In the genomic region with DNA sequence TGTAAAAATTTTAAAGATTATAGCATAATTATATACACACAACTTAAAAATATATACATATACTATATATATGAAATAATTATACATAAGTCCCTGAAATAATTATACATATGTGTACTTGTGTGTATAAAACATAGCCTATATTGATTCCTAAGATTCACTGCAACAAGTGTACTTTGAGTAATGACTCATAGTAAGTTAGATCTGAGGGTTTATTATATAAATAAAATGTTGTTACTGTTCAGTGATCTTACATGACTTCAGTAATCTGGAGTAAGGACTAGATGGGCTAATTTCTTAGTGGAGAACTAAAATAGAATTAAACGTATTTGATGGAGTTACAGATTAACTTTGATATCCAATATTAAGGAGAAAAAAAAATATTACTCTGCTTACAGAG, we compare ENCODE assay signal across 14 cellular contexts.
DNase-seq lines count a peak whose midpoint lies in the region; ATAC-seq, FAIRE-seq and TF ChIP-seq lines count a peak whose summit lies in the region.
"Had no signal": no experiment of that assay in that cellular context is flagged by ENCODE, and none has a peak within 500 bp of the region (broad histone marks: within the 10 kb centered on the region; RNA-seq: fewer than 3 reads in every experiment).

No MANE protein-coding gene starts in this region.

- in situ Hi-C loops in IMR-90 (cut with MboI; ENCODE audit: low sequenced_read_pairs) = no loop called here

- intact Hi-C loops in IMR-90 (cut with micrococcal nuclease) = no loop called here

- H3K9me1 ChIP-seq in IMR-90 (ENCODE audit: insufficient read depth, low read length) = no peaks in the 10 kb centered on the region

- DNase-seq in IMR-90 (peak; percentile 12), amniotic epithelial cell (ENCODE audit: low read depth) (peak; percentile 3), kidney glomerular epithelial cell (lab: John Stamatoyannopoulos, UW) (peak; percentile 21), omental fat pad (ENCODE audit: low spot score) (no peak), NCI-H2171 treated with DMSO at 0.1 percent for 48 hours (lab: John Stamatoyannopoulos, UW) (no peak)
- DNase-seq in T-helper 2 cell treated with Interferon-gamma antibody and Interleukin-4, amounts not matched to agents 5 μg/mL and 100 μg/mL, for 36 hours (ENCODE audit: low spot score) = no peak
- DNase-seq: CD8-positive, alpha-beta memory T cell; DMS79 treated with DMSO at 0.1 percent for 48 hours; NCI-H1048 had no signal

- no peak overlapping the region for H2BK5ac ChIP-seq in IMR-90 (ENCODE audit: low read depth, low read length, poor library complexity, severe bottlenecking)

- no peak overlapping the region for H3K56ac ChIP-seq in IMR-90 (ENCODE audit: extremely low read depth, insufficient read depth, low read length)

- H4K91ac ChIP-seq in IMR-90 (ENCODE audit: insufficient read depth, low read depth, low read length) = no peak overlapping the region

- POLR2A ChIA-PET in IMR-90 (lab: Charles Lee; ENCODE audit: unreplicated experiment) = no interaction called here

- H3K9me3 Mint-ChIP-seq in T-helper 2 cell treated with Interferon-gamma antibody and Interleukin-4, amounts not matched to agents 5 μg/mL and 100 μg/mL, for 36 hours = peaks cover 4% of the 10 kb centered on the region

- no peak overlapping the region for H2BK20ac ChIP-seq in IMR-90 (ENCODE audit: low read depth, low read length)

- H4K5ac ChIP-seq in IMR-90 (ENCODE audit: low read depth, low read length) = no peak overlapping the region

- H3K27me3 ChIP-seq in IMR-90 (ENCODE audit: control insufficient read depth, insufficient read depth, low read length) = no peaks in the 10 kb centered on the region
- H3K27me3 ChIP-seq: SJCRH30 had no signal

- H2AK9ac ChIP-seq in IMR-90 (replicated peaks; ENCODE audit: low read depth, low read length, poor library complexity) = no peak overlapping the region

- no peak overlapping the region for H3K4me3 Mint-ChIP-seq in T-helper 2 cell treated with Interferon-gamma antibody and Interleukin-4, amounts not matched to agents 5 μg/mL and 100 μg/mL, for 36 hours
- H3K4me3 Mint-ChIP-seq: CD8-positive, alpha-beta memory T cell had no signal

- no peaks in the 10 kb centered on the region for H3K4me1 ChIP-seq in IMR-90 (ENCODE audit: control insufficient read depth, insufficient read depth, low read length)
- H3K4me1 ChIP-seq: SJCRH30 had no signal

- H2AK5ac ChIP-seq in IMR-90 (ENCODE audit: low read depth, low read length) = no peak overlapping the region

- H3K9me3 ChIP-seq in IMR-90 (ENCODE audit: control insufficient read depth, insufficient read depth, low read length) = no peaks in the 10 kb centered on the region
- H3K9me3 ChIP-seq: SJCRH30 had no signal

- no peak overlapping the region for H3K4me3 ChIP-seq in IMR-90 (ENCODE audit: insufficient read depth, low read depth, low read length)
- H3K4me3 ChIP-seq: PC-9, SJCRH30 had no signal

- no peak for TF ChIP-seq CTCF in IMR-90 (conservative IDR thresholded peaks at IDR 0.05; ENCODE audit: low read depth, low read length)
- no peak for TF ChIP-seq CTCF in omental fat pad (IDR thresholded peaks at IDR 0.05)

- no peaks in the 10 kb centered on the region for H4K20me1 ChIP-seq in IMR-90 (ENCODE audit: insufficient read depth, low read length)

- H2AFZ ChIP-seq in IMR-90 (replicated peaks; ENCODE audit: low read length, poor library complexity) = no peak overlapping the region
- H2AFZ ChIP-seq: PC-9 had no signal

- H3K27ac ChIP-seq in IMR-90 (ENCODE audit: insufficient read depth, low read length) = no peak overlapping the region
- H3K27ac ChIP-seq: KMS-11, PC-9, SJCRH30 had no signal

- no peak overlapping the region for H3K9ac ChIP-seq in IMR-90 (ENCODE audit: low read depth, low read length)
- H3K9ac ChIP-seq: KMS-11 had no signal

- H4K8ac ChIP-seq in IMR-90 (ENCODE audit: low read depth in 2 of 2, low read length in 2 of 2) = no peak overlapping the region

- TF ChIP-seq RAD21 in IMR-90 (IDR thresholded peaks at IDR 0.05; ENCODE audit: low read length) = no peak

- H3K14ac ChIP-seq in IMR-90 (replicated peaks; ENCODE audit: low read depth, low read length) = no peak overlapping the region

- WGBS in IMR-90 (ENCODE audit: extremely low coverage in 2 of 2, insufficient read length in 1 of 2), 2 experiments = no CpG with 5 or more reads among the region's 1 CpG

- no peak overlapping the region for H3K4me2 ChIP-seq in IMR-90 (ENCODE audit: low read depth, low read length)
- H3K4me2 ChIP-seq: KMS-11 had no signal

- no peaks in the 10 kb centered on the region for H3K36me3 Mint-ChIP-seq in T-helper 2 cell treated with Interferon-gamma antibody and Interleukin-4, amounts not matched to agents 5 μg/mL and 100 μg/mL, for 36 hours (ENCODE audit: low read depth)
- H3K36me3 Mint-ChIP-seq: CD8-positive, alpha-beta memory T cell had no signal

- H2BK15ac ChIP-seq in IMR-90 (ENCODE audit: low read depth, low read length) = no peak overlapping the region

- no peaks in the 10 kb centered on the region for H3K36me3 ChIP-seq in IMR-90 (ENCODE audit: control insufficient read depth, insufficient read depth, low read length)
- H3K36me3 ChIP-seq: SJCRH30 had no signal

- H3K79me1 ChIP-seq in IMR-90 (ENCODE audit: low read depth in 1 of 2, low read length in 2 of 2) = no peaks in the 10 kb centered on the region

- peak; percentile 71 for ATAC-seq in IMR-90 (ENCODE audit: low read depth)
- no peak for ATAC-seq in omental fat pad (ENCODE audit: low FRiP score)
- no peak for ATAC-seq in GM21515 (IDR thresholded peaks at IDR 0.05; ENCODE audit: unreplicated experiment)

- BruUV-seq in IMR-90 (replicated peaks; lab: Mats Ljungman, UMichigan) = no TSS peak

- dilution Hi-C loops in IMR-90 (cut with HindIII; ENCODE audit: low sequenced_read_pairs, unreplicated experiment) = no loop called here

- CTCF ChIA-PET in IMR-90 (lab: Yijun Ruan, JAX) = interaction anchor here (0.6 kb wide), 1 partner anchor 137 kb away, joined by 3 read pairs; no protein-coding TSS in a partner anchor

- FAIRE-seq in A204.1 (lab: Jason Lieb, UNC) = peak; percentile 70

- H2BK120ac ChIP-seq in IMR-90 (ENCODE audit: low read depth, low read length) = no peak overlapping the region

- H3K23ac ChIP-seq in IMR-90 (ENCODE audit: low read depth, low read length) = no peak overlapping the region

- TF ChIP-seq POLR2A in IMR-90 (IDR thresholded peaks at IDR 0.05; ENCODE audit: low read depth, low read length) = no peak

- H3K27me3 Mint-ChIP-seq in T-helper 2 cell treated with Interferon-gamma antibody and Interleukin-4, amounts not matched to agents 5 μg/mL and 100 μg/mL, for 36 hours (ENCODE audit: low read depth) = no peaks in the 10 kb centered on the region

- H3K4me1 Mint-ChIP-seq in T-helper 2 cell treated with Interferon-gamma antibody and Interleukin-4, amounts not matched to agents 5 μg/mL and 100 μg/mL, for 36 hours (ENCODE audit: low read depth) = no peaks in the 10 kb centered on the region
- H3K4me1 Mint-ChIP-seq: CD8-positive, alpha-beta memory T cell had no signal

- no peak overlapping the region for H3K27ac Mint-ChIP-seq in T-helper 2 cell treated with Interferon-gamma antibody and Interleukin-4, amounts not matched to agents 5 μg/mL and 100 μg/mL, for 36 hours
- H3K27ac Mint-ChIP-seq: CD8-positive, alpha-beta memory T cell had no signal

- no peak overlapping the region for H3K4ac ChIP-seq in IMR-90 (ENCODE audit: low read depth, low read length)

- H3K18ac ChIP-seq in IMR-90 (ENCODE audit: low read depth, low read length) = no peak overlapping the region

TF ChIP-seq in IMR-90, 13 proteins besides CTCF, POLR2A, EP300 and RAD21:
- no peak for TF ChIP-seq RFX5 (IDR thresholded peaks at IDR 0.05; ENCODE audit: low read depth, low read length)
- TF ChIP-seq MAFK (IDR thresholded peaks at IDR 0.05; ENCODE audit: low read depth, low read length) = no peak
- no peak for TF ChIP-seq SMC3 (IDR thresholded peaks at IDR 0.05; ENCODE audit: low read depth, low read length)
- TF ChIP-seq, protein P1, sequence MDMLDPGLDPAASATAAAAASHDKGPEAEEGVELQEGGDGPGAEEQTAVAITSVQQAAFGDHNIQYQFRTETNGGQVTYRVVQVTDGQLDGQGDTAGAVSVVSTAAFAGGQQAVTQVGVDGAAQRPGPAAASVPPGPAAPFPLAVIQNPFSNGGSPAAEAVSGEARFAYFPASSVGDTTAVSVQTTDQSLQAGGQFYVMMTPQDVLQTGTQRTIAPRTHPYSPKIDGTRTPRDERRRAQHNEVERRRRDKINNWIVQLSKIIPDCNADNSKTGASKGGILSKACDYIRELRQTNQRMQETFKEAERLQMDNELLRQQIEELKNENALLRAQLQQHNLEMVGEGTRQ (IDR thresholded peaks at IDR 0.05; ENCODE audit: low read depth, low read length) = no peak
- no peak for TF ChIP-seq NFE2L2 (IDR thresholded peaks at IDR 0.05; ENCODE audit: low read depth, low read length)
- no peak for TF ChIP-seq CHD1 (IDR thresholded peaks at IDR 0.05; ENCODE audit: low read depth, low read length)
- no peak for TF ChIP-seq FOS (IDR thresholded peaks at IDR 0.05; ENCODE audit: low read depth, low read length)
- no peak for TF ChIP-seq BHLHE40 (IDR thresholded peaks at IDR 0.05; ENCODE audit: low read depth, low read length)
- TF ChIP-seq RCOR1 (IDR thresholded peaks at IDR 0.05; ENCODE audit: insufficient replicate concordance, low read length) = no peak
- no peak for TF ChIP-seq CEBPB (IDR thresholded peaks at IDR 0.05; ENCODE audit: low read depth, low read length)
- no peak for TF ChIP-seq MXI1 (IDR thresholded peaks at IDR 0.05; ENCODE audit: borderline replicate concordance, low read depth, low read length)
- TF ChIP-seq, protein P2, sequence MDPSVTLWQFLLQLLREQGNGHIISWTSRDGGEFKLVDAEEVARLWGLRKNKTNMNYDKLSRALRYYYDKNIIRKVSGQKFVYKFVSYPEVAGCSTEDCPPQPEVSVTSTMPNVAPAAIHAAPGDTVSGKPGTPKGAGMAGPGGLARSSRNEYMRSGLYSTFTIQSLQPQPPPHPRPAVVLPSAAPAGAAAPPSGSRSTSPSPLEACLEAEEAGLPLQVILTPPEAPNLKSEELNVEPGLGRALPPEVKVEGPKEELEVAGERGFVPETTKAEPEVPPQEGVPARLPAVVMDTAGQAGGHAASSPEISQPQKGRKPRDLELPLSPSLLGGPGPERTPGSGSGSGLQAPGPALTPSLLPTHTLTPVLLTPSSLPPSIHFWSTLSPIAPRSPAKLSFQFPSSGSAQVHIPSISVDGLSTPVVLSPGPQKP (IDR thresholded peaks at IDR 0.05; ENCODE audit: borderline replicate concordance, low read depth, low read length) = no peak
- no peak for TF ChIP-seq MAZ (IDR thresholded peaks at IDR 0.05; ENCODE audit: borderline replicate concordance, low read depth, low read length)

Comparison
In these comparisons a context has a peak if more than half of its experiments do, and no peak if none do; other contexts are left out.
1. DNase-seq: peak in IMR-90 (single experiment), amniotic epithelial cell (single experiment) and kidney glomerular epithelial cell (single experiment); none in omental fat pad (single experiment), T-helper 2 cell treated with Interferon-gamma antibody and Interleukin-4, amounts not matched to agents 5 μg/mL and 100 μg/mL, for 36 hours (single experiment) and NCI-H2171 treated with DMSO at 0.1 percent for 48 hours (single experiment).